Comparison of ENCODE assay signal across 30 cellular contexts in genomic region chr6:68641172-68641571, GRCh38. TPM values are rescaled to one million over a fixed set of nuclear protein-coding genes. Genes with fewer than 3 reads are reported as not detected.
"Had no signal": no experiment of that assay in that cellular context is flagged by ENCODE, and none has a peak within 500 bp of the region (broad histone marks: within the 10 kb centered on the region; RNA-seq: fewer than 3 reads in every experiment).

No MANE protein-coding gene starts in this region.

- H3K36me3 ChIP-seq: esophagus muscularis mucosa, left lung, neutrophil, sigmoid colon, stomach, thoracic aorta, upper lobe of left lung had no signal

- H3K4me1 ChIP-seq: parathyroid adenoma had no signal

- FAIRE-seq: endothelial cell of umbilical vein, keratinocyte had no signal

- H3K27me3 ChIP-seq: upper lobe of left lung had no signal

- H3K9me3 ChIP-seq: esophagus muscularis mucosa, left lung, mucosa of descending colon, neutrophil, sigmoid colon, stomach, thoracic aorta, upper lobe of left lung had no signal

- H3K4me1 Mint-ChIP-seq: activated naive CD8-positive, alpha-beta T cell treated with anti-CD3 and anti-CD28 coated beads, Interleukin-2, amount 50 U/mL, for 24 hours had no signal

- H3K9ac ChIP-seq: parathyroid adenoma had no signal

- H3K4me3 ChIP-seq: left lung, mucosa of descending colon had no signal

- H3K27ac Mint-ChIP-seq: activated CD4-positive, alpha-beta T cell treated with anti-CD3 and anti-CD28 coated beads, Interleukin-2, amount 10 ng/mL, durations not matched to agents 7 days and 5 days; activated CD8-positive, alpha-beta T cell treated with anti-CD3 and anti-CD28 coated beads, Interleukin-2, amount 10 ng/mL, durations not matched to agents 7 days and 5 days; activated naive CD4-positive, alpha-beta T cell treated with anti-CD3 and anti-CD28 coated beads, Interleukin-2, amount 10 ng/mL, durations not matched to agents 7 days and 5 days; activated naive CD8-positive, alpha-beta T cell treated with anti-CD3 and anti-CD28 coated beads, Interleukin-2, amount 50 U/mL, for 24 hours; dendritic cell treated with granulocyte-macrophage colony-stimulating factor and Interleukin-4, amounts not matched to agents 40 ng/mL and 50 ng/mL, for 4 days; naive thymus-derived CD4-positive, alpha-beta T cell; stimulated activated effector memory CD8-positive, alpha-beta T cell treated with anti-CD3 and anti-CD28 coated beads, Interleukin-12 subunit alpha, Interleukin-12 subunit beta, amount 100 ng/mL, for 72 hours had no signal

- H3K36me3 Mint-ChIP-seq: activated naive CD4-positive, alpha-beta T cell treated with anti-CD3 and anti-CD28 coated beads, Interleukin-2, amount 10 ng/mL, durations not matched to agents 7 days and 5 days; stimulated activated effector memory CD8-positive, alpha-beta T cell treated with anti-CD3 and anti-CD28 coated beads, Interleukin-12 subunit alpha, Interleukin-12 subunit beta, amount 100 ng/mL, for 72 hours had no signal

- H3K4me3 Mint-ChIP-seq: activated CD4-positive, alpha-beta T cell treated with anti-CD3 and anti-CD28 coated beads, Interleukin-2, amount 10 ng/mL, durations not matched to agents 7 days and 5 days; activated CD8-positive, alpha-beta T cell treated with anti-CD3 and anti-CD28 coated beads, Interleukin-2, amount 10 ng/mL, durations not matched to agents 7 days and 5 days; activated naive CD4-positive, alpha-beta T cell treated with anti-CD3 and anti-CD28 coated beads, Interleukin-2, amount 10 ng/mL, durations not matched to agents 7 days and 5 days; activated naive CD8-positive, alpha-beta T cell treated with anti-CD3 and anti-CD28 coated beads, Interleukin-2, amount 50 U/mL, for 24 hours; dendritic cell treated with granulocyte-macrophage colony-stimulating factor and Interleukin-4, amounts not matched to agents 40 ng/mL and 50 ng/mL, for 4 days; naive thymus-derived CD4-positive, alpha-beta T cell; stimulated activated effector memory CD8-positive, alpha-beta T cell treated with anti-CD3 and anti-CD28 coated beads, Interleukin-12 subunit alpha, Interleukin-12 subunit beta, amount 100 ng/mL, for 72 hours had no signal

- ATAC-seq: activated CD4-positive, CD25-positive, alpha-beta regulatory T cell treated with anti-CD3 and anti-CD28 coated beads, Interleukin-2, amount 50 U/mL, for 24 hours; activated CD8-positive, alpha-beta T cell treated with anti-CD3 and anti-CD28 coated beads, Interleukin-2, amount 10 ng/mL, durations not matched to agents 7 days and 5 days; activated naive CD8-positive, alpha-beta T cell treated with anti-CD3 and anti-CD28 coated beads, Interleukin-2, amount 50 U/mL, for 24 hours; mucosa of descending colon; naive thymus-derived CD4-positive, alpha-beta T cell; stimulated activated effector memory CD8-positive, alpha-beta T cell treated with anti-CD3 and anti-CD28 coated beads, Interleukin-12 subunit alpha, Interleukin-12 subunit beta, amount 100 ng/mL, for 72 hours had no signal

- DNase-seq: activated CD4-positive, alpha-beta T cell treated with anti-CD3 and anti-CD28 coated beads, Interleukin-2, amount 10 ng/mL, durations not matched to agents 7 days and 5 days; activated CD8-positive, alpha-beta memory T cell treated with anti-CD3 and anti-CD28 coated beads, Interleukin-2, amount 50 U/mL, for 48 hours; activated CD8-positive, alpha-beta T cell treated with anti-CD3 and anti-CD28 coated beads, Interleukin-2, amount 10 ng/mL, durations not matched to agents 7 days and 5 days; activated effector memory CD4-positive, alpha-beta T cell treated with Interleukin-2 at 50 U/mL for 16 hours; activated naive CD4-positive, alpha-beta T cell treated with anti-CD3 and anti-CD28 coated beads, Interleukin-2, amount 10 ng/mL, durations not matched to agents 7 days and 5 days; activated naive CD8-positive, alpha-beta T cell treated with anti-CD3 and anti-CD28 coated beads, Interleukin-2, amount 50 U/mL, for 24 hours; activated T-cell treated with anti-CD3 and anti-CD28 coated beads, Interleukin-2, amount 50 U/mL, for 48 hours; aorta; cerebellar nuclear complex; effector memory CD4-positive, alpha-beta T cell; left lung; mammary epithelial cell; mucosa of descending colon; naive thymus-derived CD4-positive, alpha-beta T cell; sigmoid colon; stimulated activated CD4-positive, alpha-beta T cell treated with anti-CD3 and anti-CD28 coated beads, Interleukin-4, amount 100 ng/mL, for 24 hours; stomach; T1000; upper lobe of left lung had no signal

- H3K9me3 Mint-ChIP-seq: activated CD4-positive, alpha-beta T cell treated with anti-CD3 and anti-CD28 coated beads, Interleukin-2, amount 10 ng/mL, durations not matched to agents 7 days and 5 days; activated naive CD4-positive, alpha-beta T cell treated with anti-CD3 and anti-CD28 coated beads, Interleukin-2, amount 10 ng/mL, durations not matched to agents 7 days and 5 days; activated naive CD8-positive, alpha-beta T cell treated with anti-CD3 and anti-CD28 coated beads, Interleukin-2, amount 50 U/mL, for 24 hours; dendritic cell treated with granulocyte-macrophage colony-stimulating factor and Interleukin-4, amounts not matched to agents 40 ng/mL and 50 ng/mL, for 4 days; stimulated activated effector memory CD8-positive, alpha-beta T cell treated with anti-CD3 and anti-CD28 coated beads, Interleukin-12 subunit alpha, Interleukin-12 subunit beta, amount 100 ng/mL, for 72 hours had no signal

- H3K79me2 ChIP-seq: parathyroid adenoma had no signal

- H3K27ac ChIP-seq: left lung, neutrophil, parathyroid adenoma, thoracic aorta had no signal

- H2AFZ ChIP-seq: parathyroid adenoma had no signal

RNA-seq across cellular contexts. Expression of gene ADGRB3, which starts 6.1 kb away (rescaled TPM):
- total RNA-seq: activated CD4-positive, alpha-beta T cell treated with anti-CD3 and anti-CD28 coated beads, Interleukin-2, amount 10 ng/mL, durations not matched to agents 7 days and 5 days; activated CD8-positive, alpha-beta T cell treated with anti-CD3 and anti-CD28 coated beads, Interleukin-2, amount 10 ng/mL, durations not matched to agents 7 days and 5 days; endothelial cell of umbilical vein; glomerular endothelial cell; mammary epithelial cell; naive thymus-derived CD4-positive, alpha-beta T cell; T-helper 1 cell treated with Interleukin-12 subunit alpha and Interleukin-12 subunit beta and Interleukin-4 antibody, amounts not matched to agents 30 ng/mL and 1 ng/mL, for 36 hours had no signal
- polyA plus RNA-seq: endothelial cell of umbilical vein; keratinocyte; mammary epithelial cell; naive thymus-derived CD4-positive, alpha-beta T cell had no signal
